1 cellular context compared by ENCODE assay signal in genomic region chr6:26205625-26206574, GRCh38.
TF ChIP-seq lines count a peak whose summit lies in the region.

No MANE protein-coding gene starts in this region.

TF ChIP-seq in HEK293, 187 proteins besides CTCF, POLR2A, EP300 and RAD21 (continued from another document):
- TF ChIP-seq ZNF19 (tag by site-specific recombination; IDR thresholded peaks at IDR 0.05; ENCODE audit: low read depth) (no peak), ZNF629 (tag by site-specific recombination; IDR thresholded peaks at IDR 0.05) (peak; percentile 48; the same call in 1 of the 2 replicates)
